Comparison of ENCODE assay signal across 19 cellular contexts in the genomic region with DNA sequence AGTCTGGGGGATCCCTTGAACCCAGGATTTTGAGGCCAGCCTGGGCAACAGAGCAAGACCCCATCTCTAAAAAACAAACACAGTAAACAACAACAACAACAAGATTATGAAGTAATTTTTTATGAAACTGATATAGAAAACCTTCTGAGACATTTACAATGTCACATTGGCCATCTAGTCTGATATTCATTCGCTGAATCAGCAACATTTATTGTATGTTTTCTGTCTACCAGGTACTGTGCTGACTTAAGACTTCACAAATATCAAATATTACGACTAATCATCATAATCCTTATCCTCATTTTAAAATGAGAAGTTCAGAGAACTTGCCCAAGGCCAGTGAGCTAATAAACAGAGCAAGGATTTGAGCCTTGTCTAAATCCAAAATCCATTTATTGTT.
DNase-seq lines count a peak whose midpoint lies in the region; ATAC-seq and TF ChIP-seq lines count a peak whose summit lies in the region.
"Had no signal": no experiment of that assay in that cellular context is flagged by ENCODE, and none has a peak within 500 bp of the region (broad histone marks: within the 10 kb centered on the region; RNA-seq: fewer than 3 reads in every experiment).

No MANE protein-coding gene starts in this region.

- H3K4me3 Mint-ChIP-seq in activated naive CD8-positive, alpha-beta T cell treated with anti-CD3 and anti-CD28 coated beads, Interleukin-2, amount 10 ng/mL, durations not matched to agents 7 days and 5 days, result no peak overlapping the region
- H3K4me3 Mint-ChIP-seq in activated naive CD8-positive, alpha-beta T cell treated with anti-CD3 and anti-CD28 coated beads for 36 hours, result no peak overlapping the region
- H3K4me3 Mint-ChIP-seq in CD4-positive, alpha-beta memory T cell, result no peak overlapping the region
- no peak overlapping the region for H3K4me3 Mint-ChIP-seq in T-cell
- no peak overlapping the region for H3K4me3 Mint-ChIP-seq in naive thymus-derived CD8-positive, alpha-beta T cell

- H3K36me3 ChIP-seq in CD4-positive, alpha-beta memory T cell (ENCODE audit: insufficient read depth, low read length), result peaks cover 16% of the 10 kb centered on the region
- peaks cover 0 to under 1% (median 0%) of the 10 kb centered on the region in 3 donors for H3K36me3 ChIP-seq in Peyer's patch

- H3K4me3 ChIP-seq in CD4-positive, alpha-beta memory T cell (ENCODE audit: low read length in 2 of 2), result no peak overlapping the region
- no peak overlapping the region for H3K4me3 ChIP-seq in Peyer's patch

- intact Hi-C loops in CD4-positive, alpha-beta memory T cell (cut with micrococcal nuclease), result loop anchor here (5.0 kb wide), 1 partner anchor 304 kb away; no protein-coding TSS in a partner anchor

- H3K9me3 ChIP-seq in CD4-positive, alpha-beta memory T cell (ENCODE audit: control insufficient read depth in 1 of 2, low read length in 2 of 2), result no peaks in the 10 kb centered on the region
- no peaks in the 10 kb centered on the region for H3K9me3 ChIP-seq in Peyer's patch

- peaks cover 10% of the 10 kb centered on the region for H3K4me1 Mint-ChIP-seq in activated naive CD8-positive, alpha-beta T cell treated with anti-CD3 and anti-CD28 coated beads, Interleukin-2, amount 10 ng/mL, durations not matched to agents 7 days and 5 days
- H3K4me1 Mint-ChIP-seq in activated naive CD8-positive, alpha-beta T cell treated with anti-CD3 and anti-CD28 coated beads for 36 hours, result peaks cover 39% of the 10 kb centered on the region
- peaks cover 5 to 15% (median 10%) of the 10 kb centered on the region in 4 donors for H3K4me1 Mint-ChIP-seq in CD4-positive, alpha-beta memory T cell
- H3K4me1 Mint-ChIP-seq in T-cell, result peaks cover 23 to 30% (median 28%) of the 10 kb centered on the region in 3 donors
- H3K4me1 Mint-ChIP-seq in naive thymus-derived CD8-positive, alpha-beta T cell, result peaks cover 15 to 39% (median 32%) of the 10 kb centered on the region in 4 donors

- no peak for DNase-seq in activated naive CD8-positive, alpha-beta T cell treated with anti-CD3 and anti-CD28 coated beads, Interleukin-2, amount 10 ng/mL, durations not matched to agents 7 days and 5 days
- no peak for DNase-seq in activated naive CD8-positive, alpha-beta T cell treated with anti-CD3 and anti-CD28 coated beads for 36 hours
- no peak for DNase-seq in CD4-positive, alpha-beta memory T cell
- DNase-seq in T-cell (no peak), Peyer's patch (no peak)
- no peak for DNase-seq in naive thymus-derived CD8-positive, alpha-beta T cell
- DNase-seq: C1 segment of cervical spinal cord, HCEC 1CT, Karpas-422, NCI-H1092, NCI-H1417 treated with DMSO at 0.1 percent for 48 hours, NCI-H1694 treated with DMSO at 0.1 percent for 48 hours, NCI-H2081, NCI-H2227 treated with DMSO at 0.1 percent for 48 hours, NCI-H526 treated with DMSO at 0.1 percent for 48 hours, SHP77 treated with DMSO at 0.1 percent for 48 hours had no signal

- H3K27ac Mint-ChIP-seq in activated naive CD8-positive, alpha-beta T cell treated with anti-CD3 and anti-CD28 coated beads, Interleukin-2, amount 10 ng/mL, durations not matched to agents 7 days and 5 days, result peak overlapping the region; percentile 19
- H3K27ac Mint-ChIP-seq in activated naive CD8-positive, alpha-beta T cell treated with anti-CD3 and anti-CD28 coated beads for 36 hours, result no peak overlapping the region
- H3K27ac Mint-ChIP-seq in CD4-positive, alpha-beta memory T cell, result peak overlapping the region in 5 of 7 donors; percentile 11 to 70 (median 48)
- peak overlapping the region; percentile 29 to 49 for H3K27ac Mint-ChIP-seq in T-cell
- peak overlapping the region; percentile 15 to 88 (median 68) for H3K27ac Mint-ChIP-seq in naive thymus-derived CD8-positive, alpha-beta T cell

- POLR2A ChIA-PET in activated naive CD8-positive, alpha-beta T cell treated with anti-CD3 and anti-CD28 coated beads, Interleukin-2, amount 10 ng/mL, durations not matched to agents 7 days and 5 days (lab: Charles Lee), result no interaction called here
- POLR2A ChIA-PET in CD4-positive, alpha-beta memory T cell (lab: Charles Lee; ENCODE audit: partially characterized antibody), result no interaction called here
- POLR2A ChIA-PET in T-cell (lab: Charles Lee), result no interaction called here
- POLR2A ChIA-PET in naive thymus-derived CD8-positive, alpha-beta T cell (lab: Charles Lee), result no interaction called here

- peaks cover 32% of the 10 kb centered on the region for H3K36me3 Mint-ChIP-seq in activated naive CD8-positive, alpha-beta T cell treated with anti-CD3 and anti-CD28 coated beads, Interleukin-2, amount 10 ng/mL, durations not matched to agents 7 days and 5 days
- peaks cover 16% of the 10 kb centered on the region for H3K36me3 Mint-ChIP-seq in activated naive CD8-positive, alpha-beta T cell treated with anti-CD3 and anti-CD28 coated beads for 36 hours
- peaks cover 30 to 49% of the 10 kb centered on the region in 2 donors for H3K36me3 Mint-ChIP-seq in CD4-positive, alpha-beta memory T cell
- peaks cover 41% of the 10 kb centered on the region for H3K36me3 Mint-ChIP-seq in T-cell
- peaks cover 8 to 70% (median 23%) of the 10 kb centered on the region in 3 donors for H3K36me3 Mint-ChIP-seq in naive thymus-derived CD8-positive, alpha-beta T cell

- TF ChIP-seq POLR2A in Peyer's patch (IDR thresholded peaks at IDR 0.05), result no peak

- CTCF ChIA-PET in CD4-positive, alpha-beta memory T cell (lab: Charles Lee; ENCODE audit: partially characterized antibody), result no interaction called here
- CTCF ChIA-PET in T-cell (lab: Charles Lee), result no interaction called here

- H3K27ac ChIP-seq in CD4-positive, alpha-beta memory T cell (ENCODE audit: low read depth, low read length), result no peak overlapping the region
- no peak overlapping the region for H3K27ac ChIP-seq in Peyer's patch
- H3K27ac ChIP-seq: RWPE1 had no signal

- H3K9me3 Mint-ChIP-seq in activated naive CD8-positive, alpha-beta T cell treated with anti-CD3 and anti-CD28 coated beads, Interleukin-2, amount 10 ng/mL, durations not matched to agents 7 days and 5 days, result no peaks in the 10 kb centered on the region
- no peaks in the 10 kb centered on the region for H3K9me3 Mint-ChIP-seq in activated naive CD8-positive, alpha-beta T cell treated with anti-CD3 and anti-CD28 coated beads for 36 hours
- no peaks in the 10 kb centered on the region for H3K9me3 Mint-ChIP-seq in CD4-positive, alpha-beta memory T cell
- H3K9me3 Mint-ChIP-seq in T-cell, result no peaks in the 10 kb centered on the region
- no peaks in the 10 kb centered on the region for H3K9me3 Mint-ChIP-seq in naive thymus-derived CD8-positive, alpha-beta T cell

- H3K4me1 ChIP-seq in CD4-positive, alpha-beta memory T cell (ENCODE audit: insufficient read depth, low read length), result no peaks in the 10 kb centered on the region
- no peaks in the 10 kb centered on the region for H3K4me1 ChIP-seq in Peyer's patch

- H3K27me3 ChIP-seq in CD4-positive, alpha-beta memory T cell (ENCODE audit: insufficient read depth, low read length), result no peaks in the 10 kb centered on the region
- no peaks in the 10 kb centered on the region for H3K27me3 ChIP-seq in Peyer's patch

- TF ChIP-seq CTCF in Peyer's patch (IDR thresholded peaks at IDR 0.05), result no peak

- H3K27me3 Mint-ChIP-seq in activated naive CD8-positive, alpha-beta T cell treated with anti-CD3 and anti-CD28 coated beads, Interleukin-2, amount 10 ng/mL, durations not matched to agents 7 days and 5 days, result no peaks in the 10 kb centered on the region
- no peaks in the 10 kb centered on the region for H3K27me3 Mint-ChIP-seq in activated naive CD8-positive, alpha-beta T cell treated with anti-CD3 and anti-CD28 coated beads for 36 hours
- no peaks in the 10 kb centered on the region for H3K27me3 Mint-ChIP-seq in CD4-positive, alpha-beta memory T cell
- H3K27me3 Mint-ChIP-seq in T-cell, result no peaks in the 10 kb centered on the region
- no peaks in the 10 kb centered on the region for H3K27me3 Mint-ChIP-seq in naive thymus-derived CD8-positive, alpha-beta T cell

- ATAC-seq in activated naive CD8-positive, alpha-beta T cell treated with anti-CD3 and anti-CD28 coated beads, Interleukin-2, amount 10 ng/mL, durations not matched to agents 7 days and 5 days (ENCODE audit: low read depth), result no peak
- ATAC-seq in T-cell (replicated peaks in 1 of 4) (no peak), GM19463 (IDR thresholded peaks at IDR 0.05; ENCODE audit: unreplicated experiment) (no peak), GM21367 (IDR thresholded peaks at IDR 0.05; ENCODE audit: unreplicated experiment) (no peak)
- ATAC-seq in naive thymus-derived CD8-positive, alpha-beta T cell, result no peak
